ENCODE assay signal across 24 cellular contexts in the genomic region with DNA sequence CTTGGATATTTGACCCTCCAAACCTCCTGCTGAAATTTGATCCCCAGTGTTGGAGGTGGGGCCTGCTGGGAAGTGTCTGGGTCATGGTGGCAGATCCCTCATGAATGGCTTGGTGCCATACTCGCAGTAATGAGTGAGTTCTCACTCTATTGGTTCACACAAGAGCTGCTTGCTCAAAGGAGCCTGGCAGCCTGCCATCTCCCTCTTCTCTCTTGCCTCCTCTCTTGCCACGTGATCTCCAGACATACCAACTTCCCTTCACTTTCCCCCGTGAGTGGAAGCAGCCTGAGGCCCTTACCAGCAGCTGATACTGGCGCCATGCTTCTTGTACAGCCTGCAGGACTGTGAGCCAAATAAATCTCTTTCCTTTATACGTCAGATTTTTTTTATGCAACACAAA.
DNase-seq lines count a peak whose midpoint lies in the region; ATAC-seq and TF ChIP-seq lines count a peak whose summit lies in the region.
"Had no signal": no experiment of that assay in that cellular context is flagged by ENCODE, and none has a peak within 500 bp of the region (broad histone marks: within the 10 kb centered on the region; RNA-seq: fewer than 3 reads in every experiment).

No MANE protein-coding gene starts in this region.

- H3K27me3 ChIP-seq in CD4-positive, alpha-beta T cell (ENCODE audit: control insufficient read depth, insufficient read depth, low read length): peaks cover 17% of the 10 kb centered on the region
- H3K27me3 ChIP-seq: adrenal gland, vagina had no signal

- H3K4me3 Mint-ChIP-seq in chondrocyte (ENCODE audit: unreplicated experiment): peak overlapping the region; percentile 4
- no peak overlapping the region for H3K4me3 Mint-ChIP-seq in activated T-helper 17 cell treated with anti-CD3 and anti-CD28 coated beads, Interleukin-2, amount 50 U/mL, for 72 hours
- no peak overlapping the region for H3K4me3 Mint-ChIP-seq in CD4-positive, alpha-beta T cell
- H3K4me3 Mint-ChIP-seq: CD8-positive, alpha-beta memory T cell; effector memory CD8-positive, alpha-beta T cell; nephron progenitor cell had no signal

- H3K27ac ChIP-seq in CD4-positive, alpha-beta T cell (ENCODE audit: low read depth, low read length): no peak overlapping the region
- H3K27ac ChIP-seq: adrenal gland, KMS-11, prostate gland, vagina had no signal

- H3K36me3 Mint-ChIP-seq in chondrocyte (ENCODE audit: low read depth): no peaks in the 10 kb centered on the region
- no peaks in the 10 kb centered on the region for H3K36me3 Mint-ChIP-seq in activated T-helper 17 cell treated with anti-CD3 and anti-CD28 coated beads, Interleukin-2, amount 50 U/mL, for 72 hours (ENCODE audit: low read depth)
- no peaks in the 10 kb centered on the region for H3K36me3 Mint-ChIP-seq in CD4-positive, alpha-beta T cell (ENCODE audit: low read depth)
- H3K36me3 Mint-ChIP-seq: CD8-positive, alpha-beta memory T cell had no signal

- no peaks in the 10 kb centered on the region for H3K9me3 ChIP-seq in CD4-positive, alpha-beta T cell (ENCODE audit: control insufficient read depth, low read length)
- H3K9me3 ChIP-seq: adrenal gland, prostate gland, vagina had no signal

- peak; percentile 29 for DNase-seq in left cardiac atrium
- no peak for DNase-seq in cardiac septum (ENCODE audit: low spot score)
- DNase-seq in NCI-H2171 (lab: John Stamatoyannopoulos, UW): peak; percentile 67
- DNase-seq in chondrocyte (ENCODE audit: low spot score): no peak
- peak; percentile 9 for DNase-seq in renal cortical epithelial cell (ENCODE audit: low read depth)
- DNase-seq in activated T-cell treated with anti-CD3 and anti-CD28 coated beads, Interleukin-2, amount 50 U/mL, for 1 hour: no peak
- no peak for DNase-seq in CD4-positive, alpha-beta T cell
- DNase-seq: activated effector memory CD4-positive, alpha-beta T cell treated with anti-CD3 and anti-CD28 coated beads, Interleukin-2, amount 50 U/mL, for 16 hours; adrenal gland; CD8-positive, alpha-beta memory T cell; central memory CD4-positive, alpha-beta T cell; effector memory CD8-positive, alpha-beta T cell; GDM1; islet precursor cell; mesendoderm; NCI-H146; nephron progenitor cell had no signal

- no peak for TF ChIP-seq CTCF in chondrocyte (IDR thresholded peaks at IDR 0.05)
- no peak for TF ChIP-seq CTCF in CD4-positive, alpha-beta T cell (IDR thresholded peaks at IDR 0.05)

- H3K27me3 Mint-ChIP-seq in chondrocyte (ENCODE audit: low read depth): no peaks in the 10 kb centered on the region
- peaks cover 27% of the 10 kb centered on the region for H3K27me3 Mint-ChIP-seq in activated T-helper 17 cell treated with anti-CD3 and anti-CD28 coated beads, Interleukin-2, amount 50 U/mL, for 72 hours
- H3K27me3 Mint-ChIP-seq in CD4-positive, alpha-beta T cell: peaks cover 58% of the 10 kb centered on the region

- intact Hi-C loops in left cardiac atrium (cut with DNase I): no loop called here
- intact Hi-C loops in cardiac septum (cut with DNase I): no loop called here
- intact Hi-C loops in CD4-positive, alpha-beta T cell (cut with DNase I, micrococcal nuclease): no loop called here

- POLR2A ChIA-PET in CD4-positive, alpha-beta T cell (lab: Charles Lee): no interaction called here

- no peak overlapping the region for H3K27ac Mint-ChIP-seq in chondrocyte (ENCODE audit: unreplicated experiment)
- H3K27ac Mint-ChIP-seq in activated T-helper 17 cell treated with anti-CD3 and anti-CD28 coated beads, Interleukin-2, amount 50 U/mL, for 72 hours: no peak overlapping the region
- no peak overlapping the region for H3K27ac Mint-ChIP-seq in CD4-positive, alpha-beta T cell
- H3K27ac Mint-ChIP-seq: CD8-positive, alpha-beta memory T cell; effector memory CD8-positive, alpha-beta T cell; nephron progenitor cell had no signal

- CTCF ChIA-PET in CD4-positive, alpha-beta T cell (lab: Charles Lee): no interaction called here

- peaks cover 4% of the 10 kb centered on the region for H3K9me3 Mint-ChIP-seq in chondrocyte (ENCODE audit: low read depth)
- H3K9me3 Mint-ChIP-seq in activated T-helper 17 cell treated with anti-CD3 and anti-CD28 coated beads, Interleukin-2, amount 50 U/mL, for 72 hours: no peaks in the 10 kb centered on the region
- H3K9me3 Mint-ChIP-seq in CD4-positive, alpha-beta T cell: peaks cover 3% of the 10 kb centered on the region
- H3K9me3 Mint-ChIP-seq: effector memory CD8-positive, alpha-beta T cell had no signal

- no peak for ATAC-seq in left cardiac atrium
- no peak for ATAC-seq in activated T-helper 17 cell treated with anti-CD3 and anti-CD28 coated beads, Interleukin-2, amount 50 U/mL, for 72 hours (replicated peaks)
- ATAC-seq in CD4-positive, alpha-beta T cell (ENCODE audit: poor library complexity): no peak
- ATAC-seq: effector memory CD8-positive, alpha-beta T cell; GM12878; HCT116; Panc1 had no signal

- H3K4me1 Mint-ChIP-seq in chondrocyte (ENCODE audit: low read depth): peaks cover 36% of the 10 kb centered on the region
- no peaks in the 10 kb centered on the region for H3K4me1 Mint-ChIP-seq in activated T-helper 17 cell treated with anti-CD3 and anti-CD28 coated beads, Interleukin-2, amount 50 U/mL, for 72 hours
- H3K4me1 Mint-ChIP-seq in CD4-positive, alpha-beta T cell (ENCODE audit: low read depth): no peaks in the 10 kb centered on the region
- H3K4me1 Mint-ChIP-seq: CD8-positive, alpha-beta memory T cell had no signal

Comparison
In these comparisons a context has a peak if more than half of its experiments do, and no peak if none do; other contexts are left out.
1. DNase-seq: peak in left cardiac atrium (single experiment), NCI-H2171 (single experiment) and renal cortical epithelial cell (single experiment); none in cardiac septum (single experiment), chondrocyte (single experiment), activated T-cell treated with anti-CD3 and anti-CD28 coated beads, Interleukin-2, amount 50 U/mL, for 1 hour (single experiment) and CD4-positive, alpha-beta T cell (0 of 10).